Comparison of ENCODE assay signal across 28 cellular contexts in genomic region chr14:58605465-58605864, GRCh38.
"Had no signal": no experiment of that assay in that cellular context is flagged by ENCODE, and none has a peak within 500 bp of the region (broad histone marks: within the 10 kb centered on the region; RNA-seq: fewer than 3 reads in every experiment).

No MANE protein-coding gene starts in this region.

- DNase-seq: heart right ventricle; hippocampal formation; kidney glomerular epithelial cell; left cardiac atrium; lower lobe of right lung; mammary epithelial cell; mesenchymal stem cell; naive thymus-derived CD8-positive, alpha-beta T cell; occipital lobe; psoas muscle; stimulated activated CD4-positive, alpha-beta T cell treated with anti-CD3 and anti-CD28 coated beads, Interleukin-12 subunit alpha, Interleukin-12 subunit beta, amount 100 ng/mL, for 4 hours; stimulated activated CD4-positive, alpha-beta T cell treated with anti-CD3 and anti-CD28 coated beads, Interleukin-15, amount 100 ng/mL, for 24 hours; stimulated activated CD4-positive, alpha-beta T cell treated with anti-CD3 and anti-CD28 coated beads, Interleukin-2, amount 100 ng/mL, for 24 hours; stimulated activated CD4-positive, alpha-beta T cell treated with anti-CD3 and anti-CD28 coated beads, Interleukin-4, amount 100 ng/mL, for 1 hour; stimulated activated naive B cell treated with anti-CD40 and anti-IgM and Interleukin-4, amounts not matched to agents 10 μg/mL and 1 μg/mL and 100 μg/mL, for 72 hours; stimulated activated naive CD8-positive, alpha-beta T cell treated with anti-CD3 and anti-CD28 coated beads, Interleukin-15, Interleukin-2, amounts not matched to agents 100 U/mL and 50 U/mL, for 24 hours; stomach; testis; thyroid gland; transverse colon; upper lobe of right lung had no signal

- H3K9me3 ChIP-seq: heart right ventricle, lower lobe of right lung, neutrophil, psoas muscle, right atrium auricular region, stomach, testis, thyroid gland, transverse colon, upper lobe of right lung had no signal

- H3K4me1 ChIP-seq: heart right ventricle, lower lobe of right lung, psoas muscle, right atrium auricular region, stomach, testis, thyroid gland, transverse colon, upper lobe of right lung had no signal

- H3K27ac ChIP-seq: heart right ventricle, lower lobe of right lung, neural progenitor cell, neutrophil, parathyroid adenoma, psoas muscle, right atrium auricular region, skin epidermis, stomach, testis, thyroid gland, transverse colon, upper lobe of right lung had no signal

- H3K36me3 ChIP-seq: heart right ventricle, lower lobe of right lung, neural progenitor cell, neutrophil, right atrium auricular region, stomach, thyroid gland, transverse colon, upper lobe of right lung had no signal

- H3K4me3 ChIP-seq: heart right ventricle, lower lobe of right lung, neural progenitor cell, psoas muscle, right atrium auricular region, skin epidermis, stomach, testis, thyroid gland, transverse colon, upper lobe of right lung had no signal

- ATAC-seq: heart right ventricle; left cardiac atrium; left lobe of liver; lower lobe of right lung; naive thymus-derived CD8-positive, alpha-beta T cell; psoas muscle; sciatic nerve; stimulated activated naive B cell treated with anti-CD40 and anti-IgM and Interleukin-4, amounts not matched to agents 10 μg/mL and 1 μg/mL and 100 μg/mL, for 72 hours; stimulated activated naive CD8-positive, alpha-beta T cell treated with anti-CD3 and anti-CD28 coated beads, Interleukin-15, Interleukin-2, amounts not matched to agents 100 U/mL and 50 U/mL, for 24 hours; upper lobe of right lung had no signal

- H3K27me3 ChIP-seq: heart right ventricle, neural progenitor cell, neutrophil, right atrium auricular region, stomach, testis, thyroid gland, transverse colon, upper lobe of right lung had no signal
